Comparison of ENCODE assay signal across 25 cellular contexts in genomic region chr14:67641480-67641879, GRCh38.
"Had no signal": no experiment of that assay in that cellular context is flagged by ENCODE, and none has a peak within 500 bp of the region (broad histone marks: within the 10 kb centered on the region; RNA-seq: fewer than 3 reads in every experiment).

No MANE protein-coding gene starts in this region.

- H3K27ac Mint-ChIP-seq: activated B cell treated with CpG ODN at 0.5 μM for 24 hours; activated naive CD4-positive, alpha-beta T cell treated with anti-CD3 and anti-CD28 coated beads for 36 hours; brain had no signal

- H3K4me1 Mint-ChIP-seq: activated B cell treated with CpG ODN at 0.5 μM for 24 hours had no signal

- H3K9me3 Mint-ChIP-seq: activated B cell treated with CpG ODN at 0.5 μM for 24 hours; activated CD8-positive, alpha-beta T cell treated with anti-CD3 and anti-CD28 coated beads for 36 hours; activated naive CD4-positive, alpha-beta T cell treated with anti-CD3 and anti-CD28 coated beads for 36 hours; activated naive CD4-positive, alpha-beta T cell treated with anti-CD3 and anti-CD28 coated beads, Interleukin-2, amount 50 U/mL, for 72 hours; activated naive CD8-positive, alpha-beta T cell treated with anti-CD3 and anti-CD28 coated beads, Interleukin-2, amount 10 ng/mL, durations not matched to agents 7 days and 5 days; brain had no signal

- ATAC-seq: gastroesophageal sphincter, heart right ventricle had no signal

- H3K9me3 ChIP-seq: ascending aorta, breast epithelium, colonic mucosa, esophagus squamous epithelium, gastroesophageal sphincter, heart right ventricle had no signal

- H3K27ac ChIP-seq: ascending aorta, breast epithelium, cardiac muscle cell, colonic mucosa, epithelial cell of prostate, esophagus squamous epithelium, gastroesophageal sphincter, heart right ventricle, VCaP had no signal

- H3K4me1 ChIP-seq: ascending aorta, breast epithelium, colonic mucosa, esophagus squamous epithelium had no signal

- H3K4me3 ChIP-seq: ascending aorta, breast epithelium, cardiac muscle cell, colonic mucosa, esophagus squamous epithelium, gastroesophageal sphincter, heart right ventricle had no signal

- H3K36me3 ChIP-seq: breast epithelium, cardiac muscle cell, colonic mucosa had no signal

- H3K27me3 ChIP-seq: ascending aorta, breast epithelium, cardiac muscle cell, colonic mucosa, esophagus squamous epithelium, gastroesophageal sphincter, heart right ventricle had no signal

- DNase-seq: activated B cell treated with CpG ODN at 0.5 μM for 24 hours; activated CD4-positive, alpha-beta T cell treated with anti-CD3 and anti-CD28 coated beads, Interleukin-2, amount 50 U/mL, for 1 hour; activated CD8-positive, alpha-beta memory T cell treated with anti-CD3 and anti-CD28 coated beads for 24 hours; activated effector memory CD4-positive, alpha-beta T cell treated with anti-CD3 and anti-CD28 coated beads, Interleukin-2, amount 50 U/mL, for 16 hours; activated naive CD4-positive, alpha-beta T cell treated with anti-CD3 and anti-CD28 coated beads for 36 hours; activated naive CD8-positive, alpha-beta T cell treated with anti-CD3 and anti-CD28 coated beads, Interleukin-2, amount 10 ng/mL, durations not matched to agents 7 days and 5 days; activated T-cell treated with anti-CD3 and anti-CD28 coated beads, Interleukin-2, amount 50 U/mL, for 1 hour; central memory CD4-positive, alpha-beta T cell; cerebellar nuclear complex; colonic mucosa; effector CD8-positive, alpha-beta T cell; esophagus squamous epithelium; foreskin melanocyte; heart right ventricle had no signal

- H3K27me3 Mint-ChIP-seq: activated B cell treated with CpG ODN at 0.5 μM for 24 hours; activated CD8-positive, alpha-beta T cell treated with anti-CD3 and anti-CD28 coated beads for 36 hours; activated naive CD8-positive, alpha-beta T cell treated with anti-CD3 and anti-CD28 coated beads, Interleukin-2, amount 10 ng/mL, durations not matched to agents 7 days and 5 days had no signal

- H3K4me3 Mint-ChIP-seq: activated B cell treated with CpG ODN at 0.5 μM for 24 hours; activated naive CD4-positive, alpha-beta T cell treated with anti-CD3 and anti-CD28 coated beads for 36 hours; activated naive CD8-positive, alpha-beta T cell treated with anti-CD3 and anti-CD28 coated beads, Interleukin-2, amount 10 ng/mL, durations not matched to agents 7 days and 5 days; brain had no signal

- FAIRE-seq: endometrium, endothelial cell of umbilical vein had no signal
